15 cellular contexts compared by ENCODE assay signal in genomic region chr6:24922174-24922573, GRCh38. TPM values are rescaled to one million over a fixed set of nuclear protein-coding genes. Genes with fewer than 3 reads are reported as not detected.
DNase-seq lines count a peak whose midpoint lies in the region; ATAC-seq and TF ChIP-seq lines count a peak whose summit lies in the region.
"Had no signal": no experiment of that assay in that cellular context is flagged by ENCODE, and none has a peak within 500 bp of the region (broad histone marks: within the 10 kb centered on the region; RNA-seq: fewer than 3 reads in every experiment).

No MANE protein-coding gene starts in this region.

- no peaks in the 10 kb centered on the region for H3K9me3 ChIP-seq in upper lobe of right lung
- H3K9me3 ChIP-seq: pancreas, stomach had no signal

- CTCF ChIA-PET in activated naive CD4-positive, alpha-beta T cell treated with anti-CD3 and anti-CD28 coated beads for 36 hours (lab: Charles Lee) = interaction anchor here (0.7 to 5.3 kb wide), 9 partner anchors 11 to 135 kb away, joined by 3 to 53 read pairs (median 6); no protein-coding TSS in a partner anchor
- CTCF ChIA-PET in T-cell (lab: Charles Lee) = interaction anchor here in 1 of 2 donors (0.7 to 2.4 kb wide), 6 partner anchors 10 to 69 kb away, joined by 3 to 13 read pairs (median 6); partner anchors contain the start of gene RIPOR2

- peaks cover 87% of the 10 kb centered on the region for H3K4me1 Mint-ChIP-seq in activated naive CD4-positive, alpha-beta T cell treated with anti-CD3 and anti-CD28 coated beads for 36 hours (ENCODE audit: low read depth)
- H3K4me1 Mint-ChIP-seq in T-cell (peaks cover 93 to 98% (median 94%) of the 10 kb centered on the region in 3 donors), type B pancreatic cell (ENCODE audit: unreplicated experiment) (peaks cover 33% of the 10 kb centered on the region)
- H3K4me1 Mint-ChIP-seq in dendritic cell treated with granulocyte-macrophage colony-stimulating factor and Interleukin-4, amounts not matched to agents 40 ng/mL and 50 ng/mL, for 4 days (ENCODE audit: low read depth) = peaks cover 56% of the 10 kb centered on the region

- intact Hi-C loops in activated naive CD4-positive, alpha-beta T cell treated with anti-CD3 and anti-CD28 coated beads for 36 hours (cut with micrococcal nuclease) = loop anchor here (1.0 to 10.0 kb wide), 2 partner anchors 66 to 253 kb away; no protein-coding TSS in a partner anchor
- intact Hi-C loops in dendritic cell treated with granulocyte-macrophage colony-stimulating factor and Interleukin-4, amounts not matched to agents 40 ng/mL and 50 ng/mL, for 4 days (cut with micrococcal nuclease) = no loop called here
- intact Hi-C loops in upper lobe of right lung (cut with DNase I) = no loop called here

- no peaks in the 10 kb centered on the region for H3K4me1 ChIP-seq in upper lobe of right lung
- H3K4me1 ChIP-seq: pancreas had no signal

- H3K36me3 ChIP-seq in upper lobe of right lung = no peaks in the 10 kb centered on the region
- H3K36me3 ChIP-seq: pancreas, stomach had no signal

- no peak overlapping the region for H3K27ac ChIP-seq in upper lobe of right lung
- H3K27ac ChIP-seq: pancreas, stomach had no signal

- H3K27ac Mint-ChIP-seq in activated naive CD4-positive, alpha-beta T cell treated with anti-CD3 and anti-CD28 coated beads for 36 hours = peak overlapping the region; percentile 95
- H3K27ac Mint-ChIP-seq in T-cell = peak overlapping the region; percentile 85 to 90
- H3K27ac Mint-ChIP-seq in dendritic cell treated with granulocyte-macrophage colony-stimulating factor and Interleukin-4, amounts not matched to agents 40 ng/mL and 50 ng/mL, for 4 days = peak overlapping the region; percentile 63
- no peak overlapping the region for H3K27ac Mint-ChIP-seq in type B pancreatic cell
- H3K27ac Mint-ChIP-seq: mesothelial cell of epicardium had no signal

- H3K27me3 Mint-ChIP-seq in activated naive CD4-positive, alpha-beta T cell treated with anti-CD3 and anti-CD28 coated beads for 36 hours (ENCODE audit: low read depth) = no peaks in the 10 kb centered on the region
- H3K27me3 Mint-ChIP-seq in T-cell (no peaks in the 10 kb centered on the region), type B pancreatic cell (peaks cover under 1% of the 10 kb centered on the region)
- no peaks in the 10 kb centered on the region for H3K27me3 Mint-ChIP-seq in dendritic cell treated with granulocyte-macrophage colony-stimulating factor and Interleukin-4, amounts not matched to agents 40 ng/mL and 50 ng/mL, for 4 days

- no peak for ATAC-seq in T-cell (replicated peaks in 1 of 4)
- ATAC-seq in upper lobe of right lung = peak; percentile 64
- ATAC-seq in HG03175 (IDR thresholded peaks at IDR 0.05; ENCODE audit: unreplicated experiment) = no peak
- ATAC-seq: HCT116 had no signal

- H3K4me3 ChIP-seq in upper lobe of right lung = no peak overlapping the region
- H3K4me3 ChIP-seq: pancreas, stomach had no signal

- H3K36me3 Mint-ChIP-seq in activated naive CD4-positive, alpha-beta T cell treated with anti-CD3 and anti-CD28 coated beads for 36 hours (ENCODE audit: low read depth) = peaks cover 2% of the 10 kb centered on the region
- H3K36me3 Mint-ChIP-seq in T-cell (peaks cover 62% of the 10 kb centered on the region), type B pancreatic cell (peaks cover 1% of the 10 kb centered on the region)
- H3K36me3 Mint-ChIP-seq in dendritic cell treated with granulocyte-macrophage colony-stimulating factor and Interleukin-4, amounts not matched to agents 40 ng/mL and 50 ng/mL, for 4 days (ENCODE audit: low read depth) = no peaks in the 10 kb centered on the region
- H3K36me3 Mint-ChIP-seq: mesothelial cell of epicardium had no signal

- peaks cover 2% of the 10 kb centered on the region for H3K9me3 Mint-ChIP-seq in activated naive CD4-positive, alpha-beta T cell treated with anti-CD3 and anti-CD28 coated beads for 36 hours
- peaks cover 0 to under 1% (median 0%) of the 10 kb centered on the region in 3 donors for H3K9me3 Mint-ChIP-seq in T-cell
- no peaks in the 10 kb centered on the region for H3K9me3 Mint-ChIP-seq in dendritic cell treated with granulocyte-macrophage colony-stimulating factor and Interleukin-4, amounts not matched to agents 40 ng/mL and 50 ng/mL, for 4 days
- peaks cover 2% of the 10 kb centered on the region for H3K9me3 Mint-ChIP-seq in type B pancreatic cell

- no peak for TF ChIP-seq CTCF in upper lobe of right lung (IDR thresholded peaks at IDR 0.05)
- TF ChIP-seq CTCF in type B pancreatic cell (conservative IDR thresholded peaks at IDR 0.05) = no peak

- POLR2A ChIA-PET in T-cell (lab: Charles Lee) = interaction anchor here (0.5 to 0.9 kb wide), 2 partner anchors 69 to 87 kb away, joined by 3 read pairs; no protein-coding TSS in a partner anchor

- H3K4me3 Mint-ChIP-seq in activated naive CD4-positive, alpha-beta T cell treated with anti-CD3 and anti-CD28 coated beads for 36 hours = peak overlapping the region; percentile 55
- H3K4me3 Mint-ChIP-seq in T-cell (peak overlapping the region; percentile 62 to 93 (median 75)), type B pancreatic cell (no peak overlapping the region)
- no peak overlapping the region for H3K4me3 Mint-ChIP-seq in dendritic cell treated with granulocyte-macrophage colony-stimulating factor and Interleukin-4, amounts not matched to agents 40 ng/mL and 50 ng/mL, for 4 days
- H3K4me3 Mint-ChIP-seq: mesothelial cell of epicardium had no signal

- H3K27me3 ChIP-seq in upper lobe of right lung = no peaks in the 10 kb centered on the region
- H3K27me3 ChIP-seq: pancreas, stomach had no signal

- DNase-seq in activated naive CD4-positive, alpha-beta T cell treated with anti-CD3 and anti-CD28 coated beads for 36 hours = no peak
- no peak for DNase-seq in activated naive CD4-positive, alpha-beta T cell (lab: John Stamatoyannopoulos, UW)
- DNase-seq in T-cell (no peak), upper lobe of right lung (no peak), NCI-H2171 treated with DMSO at 0.1 percent for 48 hours (lab: John Stamatoyannopoulos, UW) (no peak), type B pancreatic cell (ENCODE audit: extremely low spot score, unreplicated experiment) (no peak)
- DNase-seq: KBM-7, NCI-H1436, pancreas, PC-3, stomach had no signal

RNA-seq across cellular contexts. Expression of gene RIPOR2, which starts 13.6 kb away (rescaled TPM):
- 100 to 1,000 TPM; 111 to 116 TPM for total RNA-seq in activated naive CD4-positive, alpha-beta T cell treated with anti-CD3 and anti-CD28 coated beads for 36 hours
- total RNA-seq in T-cell (100 to 1,000 TPM; 381 to 480 (median 441) TPM), upper lobe of right lung (25.6 TPM), type B pancreatic cell (ENCODE audit: low replicate concordance) (2.1 and 4.2 TPM in 2 replicates)

Comparison
In these comparisons a context has a peak if more than half of its experiments do, and no peak if none do; other contexts are left out.
1. H3K4me3 Mint-ChIP-seq: peak in activated naive CD4-positive, alpha-beta T cell treated with anti-CD3 and anti-CD28 coated beads for 36 hours (single experiment) and T-cell (3 of 3); none in dendritic cell treated with granulocyte-macrophage colony-stimulating factor and Interleukin-4, amounts not matched to agents 40 ng/mL and 50 ng/mL, for 4 days (single experiment) and type B pancreatic cell (single experiment).